In genomic region chrX:101407748-101408529, GRCh38 we compare ENCODE assay signal across 1 cellular context.
A peak's percentile ranks its signal among the peaks of the same experiment; 100 is the strongest.
TF ChIP-seq lines count a peak whose summit lies in the region.

TSS of gene GLA (minus strand) at chrX:101407925. CDS start at chrX:101407903, 22 bp downstream.
TSS of gene HNRNPH2 (plus strand) at chrX:101408222. CDS start at chrX:101411989, 3,767 bp downstream.

TF ChIP-seq in K562, 482 proteins besides CTCF, POLR2A, EP300 and RAD21 (continued from another document and continues in another):
- TF ChIP-seq TCF7 (IDR thresholded peaks at IDR 0.05; ENCODE audit: borderline replicate concordance): 0 out of 2 replicates have a peak, but pooled peaks have one; percentile 30
- no peak for TF ChIP-seq RHOXF2B (CRISPR knock-in tag; conservative IDR thresholded peaks at IDR 0.05)
- 0 out of 2 replicates have a peak, but pooled peaks have one; percentile 65 for TF ChIP-seq POLR2H (tag; IDR thresholded peaks at IDR 0.05; ENCODE audit: low read depth)
- TF ChIP-seq GTF2E2 (tag; IDR thresholded peaks at IDR 0.05): 0 out of 2 replicates have a peak, but pooled peaks have one; percentile 28
- peak; percentile 92 for TF ChIP-seq LEF1 (IDR thresholded peaks at IDR 0.05)
- peak; percentile 97 for TF ChIP-seq CBFA2T2 (conservative IDR thresholded peaks at IDR 0.05)
- no peak for TF ChIP-seq EWSR1 (IDR thresholded peaks at IDR 0.05; ENCODE audit: borderline replicate concordance, low read depth, partially characterized antibody)
- peak; percentile 84 for TF ChIP-seq NFE2 (IDR thresholded peaks at IDR 0.05; ENCODE audit: low read depth)
- no peak for TF ChIP-seq MCM5 (IDR thresholded peaks at IDR 0.05; ENCODE audit: low read depth)
- no peak for TF ChIP-seq ZNF165 (CRISPR knock-in tag; IDR thresholded peaks at IDR 0.05; ENCODE audit: borderline replicate concordance)
- no peak for TF ChIP-seq RBM34 (IDR thresholded peaks at IDR 0.05; ENCODE audit: borderline replicate concordance, insufficient read depth, low read length)
- TF ChIP-seq FOXK2 (conservative IDR thresholded peaks at IDR 0.05 in 1 of 2, IDR thresholded peaks at IDR 0.05 in 1 of 2; ENCODE audit: low read depth in 2 of 2): peak; percentile 83 to 96
- TF ChIP-seq SIRT6 (IDR thresholded peaks at IDR 0.05; ENCODE audit: low read depth, low read length): no peak
- peak; percentile 7; the same call in 1 of the 2 replicates for TF ChIP-seq TAL1 (IDR thresholded peaks at IDR 0.05)
- TF ChIP-seq HBP1 (CRISPR knock-in tag; IDR thresholded peaks at IDR 0.05): peak; percentile 60; the same call in 1 of the 2 replicates
- TF ChIP-seq FOXK1 (CRISPR knock-in tag; IDR thresholded peaks at IDR 0.05; ENCODE audit: borderline replicate concordance): no peak
- no peak for TF ChIP-seq HMGXB4 (CRISPR knock-in tag; IDR thresholded peaks at IDR 0.05)
- TF ChIP-seq HNRNPL (IDR thresholded peaks at IDR 0.05; ENCODE audit: low read depth, low read length): no peak
- no peak for TF ChIP-seq TGIF2 (CRISPR knock-in tag; IDR thresholded peaks at IDR 0.05)
- TF ChIP-seq THRAP3 (IDR thresholded peaks at IDR 0.05; ENCODE audit: borderline replicate concordance): no peak
- TF ChIP-seq ZBTB17 (CRISPR knock-in tag; IDR thresholded peaks at IDR 0.05): no peak
- peak in 1 of 2 experiments; percentile 89; a peak in 2 of 4 replicates for TF ChIP-seq HDAC1 (IDR thresholded peaks at IDR 0.05)
- TF ChIP-seq RBM17 (IDR thresholded peaks at IDR 0.05; ENCODE audit: borderline replicate concordance, low read depth, low read length): no peak
- TF ChIP-seq CXXC5 (CRISPR knock-in tag; IDR thresholded peaks at IDR 0.05): peak; percentile 75
- peak in 1 of 2 experiments; percentile 87; a peak in 2 of 4 replicates for TF ChIP-seq ZNF318 (IDR thresholded peaks at IDR 0.05; ENCODE audit: borderline replicate concordance in 1 of 2, low read depth in 1 of 2)
- peak; percentile 91 for TF ChIP-seq CREB1 (IDR thresholded peaks at IDR 0.05)
- peak; percentile 89 for TF ChIP-seq CREB1 (CRISPR knock-in tag; IDR thresholded peaks at IDR 0.05)
- TF ChIP-seq BRD4 (IDR thresholded peaks at IDR 0.05): 0 out of 2 replicates have a peak, but pooled peaks have one; percentile 72
- TF ChIP-seq NFXL1 (CRISPR knock-in tag; IDR thresholded peaks at IDR 0.05): no peak
- no peak for TF ChIP-seq HDGF (IDR thresholded peaks at IDR 0.05)
- TF ChIP-seq MNT (conservative IDR thresholded peaks at IDR 0.05): peak; percentile 85 to 89
- TF ChIP-seq MYNN (IDR thresholded peaks at IDR 0.05): peak; percentile 95
- TF ChIP-seq MYNN (CRISPR knock-in tag; IDR thresholded peaks at IDR 0.05): no peak; the same call in 1 of the 2 replicates
- TF ChIP-seq EGR1 (conservative IDR thresholded peaks at IDR 0.05): peak; percentile 81
- TF ChIP-seq NEUROD1 (IDR thresholded peaks at IDR 0.05; ENCODE audit: borderline replicate concordance, low read depth, low read length, partially characterized antibody): peak; percentile 49
- no peak for TF ChIP-seq ZNF668 (CRISPR knock-in tag; IDR thresholded peaks at IDR 0.05)
- TF ChIP-seq RFX1 (IDR thresholded peaks at IDR 0.05): peak; percentile 96
- peak; percentile 62 for TF ChIP-seq MYC (IDR thresholded peaks at IDR 0.05; ENCODE audit: low read depth, low read length)
- no peak for TF ChIP-seq MYC (CRISPR knock-in tag; IDR thresholded peaks at IDR 0.05; ENCODE audit: borderline replicate concordance, low read depth)
- peak; percentile 61; the same call in 1 of the 2 replicates for TF ChIP-seq ZEB2 (IDR thresholded peaks at IDR 0.05)
- 0 out of 2 replicates have a peak, but pooled peaks have one; percentile 23 for TF ChIP-seq ETV1 (tag; conservative IDR thresholded peaks at IDR 0.05; ENCODE audit: low read depth)
- TF ChIP-seq POLR2AphosphoS5 (IDR thresholded peaks at IDR 0.05; ENCODE audit: control insufficient read depth, insufficient read depth, low read depth, low read length): peak; percentile 77
- TF ChIP-seq DPF2 (IDR thresholded peaks at IDR 0.05): peak; percentile 33; the same call in 1 of the 2 replicates
- TF ChIP-seq VEZF1 (CRISPR knock-in tag; IDR thresholded peaks at IDR 0.05): peak; percentile 93
- peak; percentile 91 for TF ChIP-seq NFRKB (IDR thresholded peaks at IDR 0.05; ENCODE audit: low read depth)
- TF ChIP-seq ATF1 (CRISPR knock-in tag; IDR thresholded peaks at IDR 0.05): no peak
- peak; percentile 98 for TF ChIP-seq ATF1 (tag; IDR thresholded peaks at IDR 0.05)
- no peak for TF ChIP-seq ZNF445 (CRISPR knock-in tag; IDR thresholded peaks at IDR 0.05; ENCODE audit: low read depth)
- peak; percentile 99 for TF ChIP-seq RAD51 (IDR thresholded peaks at IDR 0.05; ENCODE audit: borderline replicate concordance, low read depth)
- no peak for TF ChIP-seq AFF4 (CRISPR knock-in tag; IDR thresholded peaks at IDR 0.05)
- peak; percentile 66 for TF ChIP-seq GABPA (tag; conservative IDR thresholded peaks at IDR 0.05; ENCODE audit: low read depth)
- peak; percentile 39; the same call in 1 of the 2 replicates for TF ChIP-seq SMAD4 (CRISPR knock-in tag; conservative IDR thresholded peaks at IDR 0.05)
- no peak for TF ChIP-seq ZNF146 (CRISPR knock-in tag; IDR thresholded peaks at IDR 0.05; ENCODE audit: unreplicated experiment)
- TF ChIP-seq ZNF589 (CRISPR knock-in tag; IDR thresholded peaks at IDR 0.05; ENCODE audit: low read depth): 0 out of 2 replicates have a peak, but pooled peaks have one; percentile 25
